17 cellular contexts compared by ENCODE assay signal in genomic region chr12:46887870-46888269, GRCh38.
DNase-seq lines count a peak whose midpoint lies in the region; ATAC-seq and TF ChIP-seq lines count a peak whose summit lies in the region.
"Had no signal": no experiment of that assay in that cellular context is flagged by ENCODE, and none has a peak within 500 bp of the region (broad histone marks: within the 10 kb centered on the region; RNA-seq: fewer than 3 reads in every experiment).

No MANE protein-coding gene starts in this region.

- H3K4ac ChIP-seq in mesenchymal stem cell (ENCODE audit: low read depth in 1 of 2, low read length in 2 of 2) = no peak overlapping the region

- H3K18ac ChIP-seq in mesenchymal stem cell (ENCODE audit: low read depth in 1 of 2, low read length in 2 of 2) = no peak overlapping the region

- no peaks in the 10 kb centered on the region for H3K9me3 ChIP-seq in mesenchymal stem cell (ENCODE audit: control insufficient read depth, low read length)
- peaks cover 7% of the 10 kb centered on the region for H3K9me3 ChIP-seq in left ventricle myocardium inferior (replicated peaks)
- H3K9me3 ChIP-seq: BE2C; BLaER1 treated with 17β-estradiol and CSF1 and Interleukin-3, amounts not matched to agents 10 nM and 100 nM; HAP-1 had no signal

- H3K4me3 ChIP-seq in AG10803 (ENCODE audit: low read length) (no peak overlapping the region), mesenchymal stem cell (ENCODE audit: insufficient read depth in 1 of 2, low read depth in 1 of 2, low read length in 2 of 2) (no peak overlapping the region), left ventricle myocardium inferior (no peak overlapping the region)
- H3K4me3 ChIP-seq: BLaER1 treated with 17β-estradiol and CSF1 and Interleukin-3, amounts not matched to agents 10 nM and 100 nM; HAP-1 had no signal

- H3K27me3 ChIP-seq in mesenchymal stem cell (ENCODE audit: control insufficient read depth in 1 of 2, insufficient read depth in 1 of 2, low read length in 2 of 2) (no peaks in the 10 kb centered on the region), left ventricle myocardium inferior (ENCODE audit: low read depth) (no peaks in the 10 kb centered on the region)
- H3K27me3 ChIP-seq: BE2C; BLaER1 treated with 17β-estradiol and CSF1 and Interleukin-3, amounts not matched to agents 10 nM and 100 nM had no signal

- H4K8ac ChIP-seq in mesenchymal stem cell (ENCODE audit: low read length) = no peak overlapping the region

- in situ Hi-C loops in G401 (cut with HindIII; ENCODE audit: low sequenced_read_pairs) = no loop called here

- DNase-seq in AG10803 (ENCODE audit: low read depth) = peak; percentile 83
- DNase-seq in GM04503 (ENCODE audit: low read depth) = peak; percentile 51
- DNase-seq in mesenchymal stem cell = no peak
- no peak for DNase-seq in G401 (ENCODE audit: low spot score)
- no peak for DNase-seq in left ventricle myocardium inferior
- DNase-seq: AML-193; BE2C; CD4-positive, alpha-beta T cell; CD8-positive, alpha-beta memory T cell; DMS 273 treated with DMSO at 0.1 percent for 48 hours; DMS79 treated with DMSO at 0.1 percent for 48 hours; GDM1; GOT3; HFFc6 had no signal

- no peak overlapping the region for H2BK5ac ChIP-seq in mesenchymal stem cell (ENCODE audit: low read depth, low read length, poor library complexity, severe bottlenecking)

- H3K4me1 ChIP-seq in mesenchymal stem cell (ENCODE audit: control insufficient read depth, insufficient read depth, low read depth, low read length) (peaks cover 2% of the 10 kb centered on the region), left ventricle myocardium inferior (peaks cover 6% of the 10 kb centered on the region)
- H3K4me1 ChIP-seq: BE2C; BLaER1 treated with 17β-estradiol and CSF1 and Interleukin-3, amounts not matched to agents 10 nM and 100 nM; HAP-1 had no signal

- intact Hi-C loops in left ventricle myocardium inferior (cut with micrococcal nuclease) = no loop called here

- no peak overlapping the region for H2AK5ac ChIP-seq in mesenchymal stem cell (ENCODE audit: low read length, severe bottlenecking)

- no peak overlapping the region for H3K23ac ChIP-seq in mesenchymal stem cell (ENCODE audit: low read length in 2 of 2)

- H3K36me3 ChIP-seq in mesenchymal stem cell (ENCODE audit: control insufficient read depth in 1 of 2, insufficient read depth in 2 of 2, low read depth in 1 of 2, low read length in 2 of 2) (no peaks in the 10 kb centered on the region), left ventricle myocardium inferior (no peaks in the 10 kb centered on the region)
- H3K36me3 ChIP-seq: BE2C; BLaER1 treated with 17β-estradiol and CSF1 and Interleukin-3, amounts not matched to agents 10 nM and 100 nM; HAP-1 had no signal

- H4K91ac ChIP-seq in mesenchymal stem cell (ENCODE audit: low read length) = no peak overlapping the region

- TF ChIP-seq CTCF in AG10803 (conservative IDR thresholded peaks at IDR 0.05; ENCODE audit: low read length) (no peak), left ventricle myocardium inferior (IDR thresholded peaks at IDR 0.05; ENCODE audit: borderline replicate concordance) (no peak)

- no peak overlapping the region for H3K14ac ChIP-seq in mesenchymal stem cell (ENCODE audit: low read length in 2 of 2)

- H2BK15ac ChIP-seq in mesenchymal stem cell (ENCODE audit: low read depth, poor library complexity, severe bottlenecking) = no peak overlapping the region

- H3K79me1 ChIP-seq in mesenchymal stem cell (replicated peaks; ENCODE audit: low read length, poor library complexity, severe bottlenecking) = no peaks in the 10 kb centered on the region

- no peak for ATAC-seq in GM21447 (IDR thresholded peaks at IDR 0.05; ENCODE audit: unreplicated experiment)

- no peak overlapping the region for H2BK12ac ChIP-seq in mesenchymal stem cell (ENCODE audit: low read length in 2 of 2)

- no peak overlapping the region for H3K9ac ChIP-seq in mesenchymal stem cell (ENCODE audit: low read length)
- H3K9ac ChIP-seq: BLaER1 treated with 17β-estradiol and CSF1 and Interleukin-3, amounts not matched to agents 10 nM and 100 nM had no signal

- H2BK120ac ChIP-seq in mesenchymal stem cell (ENCODE audit: low read depth, low read length) = no peak overlapping the region

- no peak overlapping the region for H2AFZ ChIP-seq in mesenchymal stem cell (ENCODE audit: low read depth, low read length)

- H3K4me2 ChIP-seq in mesenchymal stem cell (ENCODE audit: low read length, poor library complexity, severe bottlenecking) = no peak overlapping the region
- H3K4me2 ChIP-seq: BLaER1 treated with 17β-estradiol and CSF1 and Interleukin-3, amounts not matched to agents 10 nM and 100 nM had no signal

- H3K27ac ChIP-seq in mesenchymal stem cell (ENCODE audit: low read length, poor library complexity, severe bottlenecking) = peak overlapping the region; percentile 1
- H3K27ac ChIP-seq in left ventricle myocardium inferior (replicated peaks) = no peak overlapping the region
- H3K27ac ChIP-seq: BLaER1 treated with 17β-estradiol and CSF1 and Interleukin-3, amounts not matched to agents 10 nM and 100 nM had no signal

Comparison
In these comparisons a context has a peak if more than half of its experiments do, and no peak if none do; other contexts are left out.
1. DNase-seq: peak in AG10803 (single experiment) and GM04503 (single experiment); none in mesenchymal stem cell (single experiment), G401 (single experiment) and left ventricle myocardium inferior (single experiment).